Comparison of ENCODE assay signal across 6 cellular contexts in genomic region chr4:157775971-157776370, GRCh38.
"Had no signal": no experiment of that assay in that cellular context is flagged by ENCODE, and none has a peak within 500 bp of the region (broad histone marks: within the 10 kb centered on the region; RNA-seq: fewer than 3 reads in every experiment).

No MANE protein-coding gene starts in this region.

- H3K4me3 ChIP-seq: GM23338 had no signal

- H3K9ac ChIP-seq: KMS-11 had no signal

- ATAC-seq: GM23338 had no signal

- H2AFZ ChIP-seq: GM23338 had no signal

- H3K27ac ChIP-seq: KMS-11 had no signal

- DNase-seq: H9, HCEC 1CT, HFFc6, KBM-7 had no signal

- H3K4me2 ChIP-seq: GM23338, KMS-11 had no signal
